Comparison of ENCODE assay signal across 8 cellular contexts in the genomic region with DNA sequence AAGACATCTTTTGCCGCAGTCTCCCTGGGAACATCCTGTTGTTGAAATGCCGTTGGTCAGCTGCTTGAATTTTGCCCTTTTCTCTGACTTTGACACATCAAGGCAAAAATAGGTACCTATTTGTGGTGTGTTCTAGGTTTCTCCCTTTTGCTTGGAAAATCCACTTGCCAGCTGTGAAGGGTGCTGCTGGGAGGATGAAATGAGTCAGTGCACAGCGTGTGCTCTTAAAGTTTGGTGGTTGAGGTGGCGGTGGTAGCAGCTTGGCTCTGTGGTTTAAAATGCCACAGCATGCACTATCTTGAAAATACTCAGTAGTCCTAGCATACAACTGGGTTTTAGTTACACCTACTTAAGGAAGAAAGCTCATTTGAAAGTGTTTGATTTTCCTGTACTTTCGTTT.
DNase-seq lines count a peak whose midpoint lies in the region; ATAC-seq and TF ChIP-seq lines count a peak whose summit lies in the region.

No MANE protein-coding gene starts in this region.

- DNase-seq in HCEC 1CT = peak; percentile 68
- DNase-seq in T-helper 1 cell = peak in 3 of 5 donors; percentile 12 to 88 (median 28)
- peak; percentile 91 for DNase-seq in astrocyte of the hippocampus (ENCODE audit: low read depth, low spot score)
- no peak for DNase-seq in lung (ENCODE audit: low spot score)
- no peak for DNase-seq in RPMI8226
- no peak for DNase-seq in left lobe of liver (ENCODE audit: low spot score)

- H3K4me3 ChIP-seq in lung = no peak overlapping the region

- WGBS in lung, 2 donors = 24 to 46% methylated on average over 5 of the region's 5 CpGs

- H3K9me3 Mint-ChIP-seq in stimulated activated memory B cell treated with anti-CD40 and anti-IgM and Interleukin-4, amounts not matched to agents 10 μg/mL and 1 μg/mL and 100 μg/mL, for 72 hours = no peaks in the 10 kb centered on the region

- H3K36me3 ChIP-seq in lung (ENCODE audit: control insufficient read depth in 2 of 2, insufficient read depth in 2 of 2, low read length in 2 of 2) = peaks cover 0 to 3% of the 10 kb centered on the region in 2 donors

- peak overlapping the region; percentile 1 for H3K4me3 Mint-ChIP-seq in stimulated activated memory B cell treated with anti-CD40 and anti-IgM and Interleukin-4, amounts not matched to agents 10 μg/mL and 1 μg/mL and 100 μg/mL, for 72 hours

- peaks cover 25 to 34% of the 10 kb centered on the region in 2 donors for H3K4me1 ChIP-seq in lung (ENCODE audit: control insufficient read depth in 2 of 2, insufficient read depth in 2 of 2, low read length in 2 of 2)

- H3K27me3 ChIP-seq in lung (ENCODE audit: control insufficient read depth, insufficient read depth) = no peaks in the 10 kb centered on the region

- TF ChIP-seq CTCF in lung (IDR thresholded peaks at IDR 0.05; ENCODE audit: control extremely low read depth, extremely low read depth) = no peak

- peak overlapping the region; percentile 79 to 81 for H3K27ac ChIP-seq in lung (ENCODE audit: low read depth in 1 of 2, low read length in 1 of 2)

- ATAC-seq in lung (ENCODE audit: insufficient read depth, low FRiP score) (peak; percentile 63), HG02852 (IDR thresholded peaks at IDR 0.05; ENCODE audit: unreplicated experiment) (no peak), left lobe of liver (no peak)
- ATAC-seq in stimulated activated memory B cell treated with anti-CD40 and anti-IgM and Interleukin-4, amounts not matched to agents 10 μg/mL and 1 μg/mL and 100 μg/mL, for 72 hours = peak; percentile 83

- no peaks in the 10 kb centered on the region for H3K9me3 ChIP-seq in lung (ENCODE audit: control insufficient read depth in 2 of 2, insufficient read depth in 1 of 2, low read length in 1 of 2)

- peaks cover 62% of the 10 kb centered on the region for H3K4me1 Mint-ChIP-seq in stimulated activated memory B cell treated with anti-CD40 and anti-IgM and Interleukin-4, amounts not matched to agents 10 μg/mL and 1 μg/mL and 100 μg/mL, for 72 hours

- H3K27me3 Mint-ChIP-seq in stimulated activated memory B cell treated with anti-CD40 and anti-IgM and Interleukin-4, amounts not matched to agents 10 μg/mL and 1 μg/mL and 100 μg/mL, for 72 hours = no peaks in the 10 kb centered on the region

- peak overlapping the region; percentile 98 for H3K27ac Mint-ChIP-seq in stimulated activated memory B cell treated with anti-CD40 and anti-IgM and Interleukin-4, amounts not matched to agents 10 μg/mL and 1 μg/mL and 100 μg/mL, for 72 hours

- peaks cover 43% of the 10 kb centered on the region for H3K36me3 Mint-ChIP-seq in stimulated activated memory B cell treated with anti-CD40 and anti-IgM and Interleukin-4, amounts not matched to agents 10 μg/mL and 1 μg/mL and 100 μg/mL, for 72 hours

Comparison
In these comparisons a context has a peak if more than half of its experiments do, and no peak if none do; other contexts are left out.
1. DNase-seq: peak in HCEC 1CT (single experiment), T-helper 1 cell (3 of 5) and astrocyte of the hippocampus (single experiment); none in lung (single experiment), RPMI8226 (single experiment) and left lobe of liver (single experiment).
2. ATAC-seq: peak in lung (single experiment) and stimulated activated memory B cell treated with anti-CD40 and anti-IgM and Interleukin-4, amounts not matched to agents 10 μg/mL and 1 μg/mL and 100 μg/mL, for 72 hours (single experiment); none in HG02852 (single experiment) and left lobe of liver (single experiment).